In genomic region chr17:75587718-75588545, GRCh38 we compare ENCODE assay signal across 8 cellular contexts. TPM values are rescaled to one million over a fixed set of nuclear protein-coding genes. Genes with fewer than 3 reads are reported as not detected.
A peak's percentile ranks its signal among the peaks of the same experiment; 100 is the strongest.
DNase-seq lines count a peak whose midpoint lies in the region; ATAC-seq and TF ChIP-seq lines count a peak whose summit lies in the region.

Gene MYO15B (plus strand): TSS chr17:75587800. CDS start chr17:75588058, 258 bp downstream.

- no peak for TF ChIP-seq EP300 in neural cell (conservative IDR thresholded peaks at IDR 0.05; ENCODE audit: poor library complexity, severe bottlenecking)

- peaks cover 17% of the 10 kb centered on the region for H3K4me1 ChIP-seq in stomach smooth muscle (ENCODE audit: control insufficient read depth, insufficient read depth, low read length)

- H3K4me3 ChIP-seq in fibroblast of pulmonary artery (replicated peaks; ENCODE audit: low read depth, low read length) (peak within 1 kb of the TSS; percentile 21), neural cell (ENCODE audit: low read length) (peak within 1 kb of the TSS; percentile 35), stomach smooth muscle (ENCODE audit: low read length in 2 of 2) (peak within 1 kb of the TSS; percentile 62 to 79)

- TF ChIP-seq CTCF in fibroblast of pulmonary artery (IDR thresholded peaks at IDR 0.05; ENCODE audit: low read length, missing control alignments), result no peak
- no peak for TF ChIP-seq CTCF in neural cell (IDR thresholded peaks at IDR 0.05; ENCODE audit: poor library complexity, severe bottlenecking)

- H3K27me3 ChIP-seq in neural cell (ENCODE audit: insufficient read depth, low read depth, low read length), result peaks cover 25% of the 10 kb centered on the region
- H3K27me3 ChIP-seq in stomach smooth muscle (ENCODE audit: control insufficient read depth in 1 of 2, insufficient read depth in 2 of 2, low read length in 2 of 2), result no peaks in the 10 kb centered on the region

- no peak within 1 kb of the TSS for H2AFZ ChIP-seq in neural cell (ENCODE audit: low read depth, low read length)

- H4K20me1 ChIP-seq in neural cell (ENCODE audit: insufficient read depth), result no peaks in the 10 kb centered on the region

- peak; percentile 80 to 84 for DNase-seq in NOMO-1 (lab: John Stamatoyannopoulos, UW; ENCODE audit: unreplicated experiment in 2 of 2)
- peak; percentile 73 to 78 for DNase-seq in activated T-cell treated with anti-CD3 and anti-CD28 coated beads, Interleukin-2, amount 50 U/mL, for 48 hours
- no peak for DNase-seq in fibroblast of pulmonary artery (ENCODE audit: low read depth)
- no peak for DNase-seq in NCI-H82 treated with DMSO at 0.1 percent for 48 hours (lab: John Stamatoyannopoulos, UW; ENCODE audit: unreplicated experiment)

- H3K9ac ChIP-seq in neural cell (ENCODE audit: low read length) (no peak within 1 kb of the TSS), stomach smooth muscle (ENCODE audit: low read length in 2 of 2) (peak within 1 kb of the TSS; percentile 67 to 82)

- H3K27ac ChIP-seq in neural cell (ENCODE audit: low read length), result no peak within 1 kb of the TSS
- H3K27ac ChIP-seq in stomach smooth muscle (ENCODE audit: low read length), result peak within 1 kb of the TSS; percentile 82

- H3K4me2 ChIP-seq in neural cell (ENCODE audit: low read length), result no peak within 1 kb of the TSS

- H3K36me3 ChIP-seq in neural cell (ENCODE audit: insufficient read depth, low read length) (no peaks in the 10 kb centered on the region), stomach smooth muscle (ENCODE audit: control insufficient read depth in 2 of 2, insufficient read depth in 2 of 2, low read length in 2 of 2) (no peaks in the 10 kb centered on the region)

- H3K9me3 ChIP-seq in neural cell (ENCODE audit: low read length) (no peaks in the 10 kb centered on the region), stomach smooth muscle (ENCODE audit: control insufficient read depth in 2 of 2, low read length in 2 of 2) (no peaks in the 10 kb centered on the region)

- ATAC-seq in GM18907 (IDR thresholded peaks at IDR 0.05; ENCODE audit: unreplicated experiment) (peak; percentile 7), GM19328 (IDR thresholded peaks at IDR 0.05; ENCODE audit: unreplicated experiment) (no peak)

- TF ChIP-seq RAD21 in neural cell (conservative IDR thresholded peaks at IDR 0.05), result no peak

- H3K9me2 ChIP-seq in neural cell (ENCODE audit: insufficient read depth, low read length), result no peaks in the 10 kb centered on the region

- no peaks in the 10 kb centered on the region for H3F3A ChIP-seq in neural cell (ENCODE audit: insufficient read depth, low read length, poor library complexity, severe bottlenecking)

- H3K79me2 ChIP-seq in neural cell (replicated peaks; ENCODE audit: insufficient read depth, low read length), result no peaks in the 10 kb centered on the region

TF ChIP-seq in neural cell, 6 proteins besides CTCF, POLR2A, EP300 and RAD21:
- TF ChIP-seq TAF1 (IDR thresholded peaks at IDR 0.05; ENCODE audit: low read depth), result no peak
- TF ChIP-seq REST (IDR thresholded peaks at IDR 0.05; ENCODE audit: borderline replicate concordance), result no peak
- no peak for TF ChIP-seq EZH2 (IDR thresholded peaks at IDR 0.05; ENCODE audit: borderline replicate concordance, insufficient read depth, low read length, poor library complexity, severe bottlenecking)
- no peak for TF ChIP-seq MXI1 (conservative IDR thresholded peaks at IDR 0.05; ENCODE audit: poor library complexity, severe bottlenecking)
- TF ChIP-seq SMC3 (conservative IDR thresholded peaks at IDR 0.05; ENCODE audit: poor library complexity), result no peak
- TF ChIP-seq POLR2AphosphoS5 (IDR thresholded peaks at IDR 0.05), result no peak

RNA-seq across cellular contexts. Expression of gene MYO15B, which starts in this region (rescaled TPM):
- 2.4 and 7.2 TPM in 2 replicates for polyA plus RNA-seq in neural cell
- 1.9 TPM in 1 of 2 replicates, not detected in the other for polyA minus RNA-seq in neural cell

Comparison
In these comparisons a context has a peak if more than half of its experiments do, and no peak if none do; other contexts are left out.
1. DNase-seq: peak in NOMO-1 (2 of 2) and activated T-cell treated with anti-CD3 and anti-CD28 coated beads, Interleukin-2, amount 50 U/mL, for 48 hours (2 of 2); none in fibroblast of pulmonary artery (single experiment) and NCI-H82 treated with DMSO at 0.1 percent for 48 hours (single experiment).
2. Peak in every context shown above with its lines, with median percentiles within 50 percentile points of each other: H3K4me3 ChIP-seq.